In genomic region chr1:197180252-197180878, GRCh38 we compare ENCODE assay signal across 9 cellular contexts. TPM values are rescaled to one million over a fixed set of nuclear protein-coding genes. Genes with fewer than 3 reads are reported as not detected.
DNase-seq lines count a peak whose midpoint lies in the region; ATAC-seq, FAIRE-seq and TF ChIP-seq lines count a peak whose summit lies in the region.
"Had no signal": no experiment of that assay in that cellular context is flagged by ENCODE, and none has a peak within 500 bp of the region (broad histone marks: within the 10 kb centered on the region; RNA-seq: fewer than 3 reads in every experiment).

No MANE protein-coding gene starts in this region.

- H4K20me1 ChIP-seq in endothelial cell of umbilical vein (replicated peaks; ENCODE audit: control insufficient read depth, extremely low read depth, insufficient read depth, low read length): no peaks in the 10 kb centered on the region

- no peak overlapping the region for H3K4me3 ChIP-seq in endothelial cell of umbilical vein (replicated peaks in 1 of 3; ENCODE audit: insufficient read depth in 1 of 3, low read depth in 1 of 3, low read length in 3 of 3)
- H3K4me3 ChIP-seq: BLaER1 had no signal

- no peak overlapping the region for H2AFZ ChIP-seq in endothelial cell of umbilical vein (ENCODE audit: low read depth, low read length)

- DNase-seq in DMS79 treated with DMSO at 0.1 percent for 48 hours (lab: John Stamatoyannopoulos, UW) (peak; percentile 19), DMS79 (lab: John Stamatoyannopoulos, UW) (no peak), HTR-8/SVneo (ENCODE audit: insufficient read length, low spot score) (peak; percentile 28), RCC 7860 (ENCODE audit: low spot score) (peak; percentile 51), endothelial cell of umbilical vein (ENCODE audit: low read depth, low spot score) (peak; percentile 46), nephron progenitor cell (no peak)
- DNase-seq in activated CD4-positive, alpha-beta T cell treated with anti-CD3 and anti-CD28 coated beads, Interleukin-2, amount 50 U/mL, for 48 hours: no peak

- H3K4me1 Mint-ChIP-seq in nephron progenitor cell: no peaks in the 10 kb centered on the region

- H3K9ac ChIP-seq in endothelial cell of umbilical vein (replicated peaks; ENCODE audit: extremely low read depth, insufficient read depth, low read length): no peak overlapping the region
- H3K9ac ChIP-seq: BLaER1 had no signal

- POLR2A ChIA-PET in endothelial cell of umbilical vein (lab: Charles Lee): no interaction called here

- peaks cover 27% of the 10 kb centered on the region for H3K36me3 Mint-ChIP-seq in nephron progenitor cell (ENCODE audit: low read depth)

- no peaks in the 10 kb centered on the region for H3K27me3 ChIP-seq in endothelial cell of umbilical vein (ENCODE audit: control insufficient read depth in 2 of 2, insufficient read depth in 2 of 2, low read length in 2 of 2)
- H3K27me3 ChIP-seq: BLaER1 had no signal

- CTCF ChIA-PET in endothelial cell of umbilical vein (lab: Charles Lee): interaction anchor here (0.6 to 3.0 kb wide), 27 partner anchors 8 to 346 kb away, joined by 3 to 105 read pairs (median 5); no protein-coding TSS in a partner anchor

- no peak for FAIRE-seq in HTR-8/SVneo (lab: Jason Lieb, UNC)
- FAIRE-seq in RCC 7860 (lab: Jason Lieb, UNC): peak; percentile 42
- FAIRE-seq in endothelial cell of umbilical vein (lab: Jason Lieb, UNC): peak; percentile 77

- no peaks in the 10 kb centered on the region for H3K36me3 ChIP-seq in endothelial cell of umbilical vein (ENCODE audit: control insufficient read depth in 2 of 2, extremely low read depth in 1 of 2, insufficient read depth in 2 of 2, low read length in 2 of 2)

- dilution Hi-C loops in endothelial cell of umbilical vein (cut with MboI; ENCODE audit: extremely low pct_ligation_motif_present, low sequenced_read_pairs): no loop called here

- peaks cover 6% of the 10 kb centered on the region for H3K4me1 ChIP-seq in endothelial cell of umbilical vein (ENCODE audit: control insufficient read depth, extremely low read depth, insufficient read depth, low read length)
- H3K4me1 ChIP-seq: BLaER1 had no signal

- H3K4me2 ChIP-seq in endothelial cell of umbilical vein (ENCODE audit: insufficient read depth, low read length): no peak overlapping the region
- H3K4me2 ChIP-seq: BLaER1 had no signal

- ATAC-seq in GM21526 (IDR thresholded peaks at IDR 0.05; ENCODE audit: low FRiP score, unreplicated experiment): peak; percentile 61

- H3K9me1 ChIP-seq in endothelial cell of umbilical vein (replicated peaks; ENCODE audit: control insufficient read depth, extremely low read depth, insufficient read depth, low read length): no peaks in the 10 kb centered on the region

- no TSS peak for BruUV-seq in endothelial cell of umbilical vein (replicated peaks; lab: Mats Ljungman, UMichigan)

- no peaks in the 10 kb centered on the region for H3K27me3 Mint-ChIP-seq in nephron progenitor cell (ENCODE audit: low read depth, poor library complexity)

- peak overlapping the region; percentile 15 for H3K27ac Mint-ChIP-seq in nephron progenitor cell

- TF ChIP-seq POLR2A in endothelial cell of umbilical vein (IDR thresholded peaks at IDR 0.05; ENCODE audit: low read depth, low read length): no peak

- intact Hi-C loops in endothelial cell of umbilical vein (cut with micrococcal nuclease): loop anchor here (1.0 kb wide), 2 partner anchors 155 to 177 kb away; no protein-coding TSS in a partner anchor

- H3K79me2 ChIP-seq in endothelial cell of umbilical vein (ENCODE audit: control insufficient read depth, insufficient read depth, low read length): no peaks in the 10 kb centered on the region

- H3K9me3 ChIP-seq in endothelial cell of umbilical vein (replicated peaks; ENCODE audit: control insufficient read depth, insufficient read depth, low read length): no peaks in the 10 kb centered on the region
- H3K9me3 ChIP-seq: BLaER1 had no signal

- TF ChIP-seq CTCF in endothelial cell of umbilical vein (IDR thresholded peaks at IDR 0.05; ENCODE audit: extremely low read depth in 1 of 2, insufficient read depth in 1 of 2, low read depth in 1 of 2, low read length in 2 of 2) (peak; percentile 32 to 47), nephron progenitor cell (IDR thresholded peaks at IDR 0.05) (peak; percentile 52)

- H3K27ac ChIP-seq in endothelial cell of umbilical vein (ENCODE audit: insufficient read depth, low read depth, low read length): no peak overlapping the region
- H3K27ac ChIP-seq: BLaER1 had no signal

- no peaks in the 10 kb centered on the region for H3K9me3 Mint-ChIP-seq in nephron progenitor cell

- H3K4me3 Mint-ChIP-seq in nephron progenitor cell: no peak overlapping the region

TF ChIP-seq in endothelial cell of umbilical vein, 7 proteins besides CTCF, POLR2A, EP300 and RAD21:
- no peak for TF ChIP-seq FOS (IDR thresholded peaks at IDR 0.05; ENCODE audit: borderline replicate concordance, insufficient read depth, low read length)

RNA-seq across cellular contexts. Expression of gene ZBTB41, which starts 20.7 kb away (rescaled TPM):
- total RNA-seq in endothelial cell of umbilical vein: 4.6 and 5.4 TPM in 2 replicates
- 1.0 and 1.1 TPM in 2 replicates for polyA plus RNA-seq in endothelial cell of umbilical vein
- 0.98 and 1.2 TPM in 2 replicates for polyA plus RNA-seq in endothelial cell of umbilical vein (2011; cell fraction: cytosol; rRNA removed)
- polyA plus RNA-seq in endothelial cell of umbilical vein (2011; cell fraction: nucleus; rRNA removed): 3.4 and 3.5 TPM in 2 replicates
- 2.4 and 2.7 TPM in 2 replicates for polyA plus RNA-seq in endothelial cell of umbilical vein (2012)
- 6.2 and 6.4 TPM in 2 replicates for polyA minus RNA-seq in endothelial cell of umbilical vein
- 7.0 TPM for polyA minus RNA-seq in endothelial cell of umbilical vein (2011; cell fraction: cytosol; rRNA and poly(A)+ RNA removed)
- 7.1 and 10.9 TPM in 2 replicates for polyA minus RNA-seq in endothelial cell of umbilical vein (2011; cell fraction: nucleus; rRNA and poly(A)+ RNA removed)

RNA-seq across cellular contexts. Expression of gene ASPM, which starts 33.9 kb away (rescaled TPM):
- 44.6 and 55.1 TPM in 2 replicates for total RNA-seq in endothelial cell of umbilical vein
- polyA plus RNA-seq in endothelial cell of umbilical vein: 3.2 and 5.3 TPM in 2 replicates
- 7.7 and 8.2 TPM in 2 replicates for polyA plus RNA-seq in endothelial cell of umbilical vein (2011; cell fraction: cytosol; rRNA removed)
- polyA plus RNA-seq in endothelial cell of umbilical vein (2011; cell fraction: nucleus; rRNA removed): 25.6 and 40.5 TPM in 2 replicates
- polyA plus RNA-seq in endothelial cell of umbilical vein (2012): 9.4 and 27.8 TPM in 2 replicates
- 17.3 and 21.9 TPM in 2 replicates for polyA minus RNA-seq in endothelial cell of umbilical vein
- 42.6 TPM for polyA minus RNA-seq in endothelial cell of umbilical vein (2011; cell fraction: cytosol; rRNA and poly(A)+ RNA removed)
- 36.0 and 61.4 TPM in 2 replicates for polyA minus RNA-seq in endothelial cell of umbilical vein (2011; cell fraction: nucleus; rRNA and poly(A)+ RNA removed)

Comparison
In these comparisons a context has a peak if more than half of its experiments do, and no peak if none do; other contexts are left out.
1. DNase-seq: peak in DMS79 treated with DMSO at 0.1 percent for 48 hours (single experiment), HTR-8/SVneo (single experiment), RCC 7860 (single experiment) and endothelial cell of umbilical vein (single experiment); none in DMS79 (single experiment), nephron progenitor cell (single experiment) and activated CD4-positive, alpha-beta T cell treated with anti-CD3 and anti-CD28 coated beads, Interleukin-2, amount 50 U/mL, for 48 hours (0 of 2).